ENCODE assay signal across 10 cellular contexts in genomic region chr5:173452098-173452497, GRCh38.
DNase-seq lines count a peak whose midpoint lies in the region; ATAC-seq, FAIRE-seq and TF ChIP-seq lines count a peak whose summit lies in the region.
"Had no signal": no experiment of that assay in that cellular context is flagged by ENCODE, and none has a peak within 500 bp of the region (broad histone marks: within the 10 kb centered on the region; RNA-seq: fewer than 3 reads in every experiment).

No MANE protein-coding gene starts in this region.

- peak overlapping the region; percentile 11 for H2AFZ ChIP-seq in astrocyte (ENCODE audit: low read depth, low read length)

- H3K4me1 Mint-ChIP-seq in astrocyte (ENCODE audit: low read depth, unreplicated experiment): peaks cover 38% of the 10 kb centered on the region
- no peaks in the 10 kb centered on the region for H3K4me1 Mint-ChIP-seq in activated T-cell treated with anti-CD3 and anti-CD28 coated beads, Interleukin-2, amount 50 U/mL, for 72 hours (ENCODE audit: low read depth)
- no peaks in the 10 kb centered on the region for H3K4me1 Mint-ChIP-seq in activated naive CD4-positive, alpha-beta T cell treated with anti-CD3 and anti-CD28 coated beads for 36 hours (ENCODE audit: low read depth)

- no peak for TF ChIP-seq EP300 in Ishikawa (IDR thresholded peaks at IDR 0.05; ENCODE audit: borderline replicate concordance)
- TF ChIP-seq EP300 in tibial nerve (IDR thresholded peaks at IDR 0.05): peak; percentile 20 to 73

- H3K4me3 ChIP-seq in astrocyte (ENCODE audit: insufficient read depth, low read depth, low read length) (no peak overlapping the region), tibial nerve (no peak overlapping the region)

- no peaks in the 10 kb centered on the region for H3K79me2 ChIP-seq in astrocyte (ENCODE audit: insufficient read depth, low read length)

- H3K36me3 ChIP-seq in astrocyte (ENCODE audit: insufficient read depth, low read length) (no peaks in the 10 kb centered on the region), tibial nerve (no peaks in the 10 kb centered on the region)

- no peak overlapping the region for H3K27ac Mint-ChIP-seq in astrocyte (ENCODE audit: unreplicated experiment)
- no peak overlapping the region for H3K27ac Mint-ChIP-seq in activated T-cell treated with anti-CD3 and anti-CD28 coated beads, Interleukin-2, amount 50 U/mL, for 72 hours
- no peak overlapping the region for H3K27ac Mint-ChIP-seq in activated naive CD4-positive, alpha-beta T cell treated with anti-CD3 and anti-CD28 coated beads for 36 hours
- H3K27ac Mint-ChIP-seq: nephron had no signal

- intact Hi-C loops in left cardiac atrium (cut with DNase I): loop anchor here in 1 of 2 donors (10.0 kb wide), 1 partner anchor 127 kb away; the partner anchor contains the start of gene STC2
- intact Hi-C loops in activated naive CD4-positive, alpha-beta T cell treated with anti-CD3 and anti-CD28 coated beads for 36 hours (cut with micrococcal nuclease): no loop called here

- H3K4me2 ChIP-seq in astrocyte (ENCODE audit: low read length): no peak overlapping the region

- DNase-seq in astrocyte (ENCODE audit: low read depth) (no peak), left cardiac atrium (peak; percentile 47), tibial nerve (ENCODE audit: low spot score in 2 of 2) (peak in 1 of 2 donors; percentile 44), NCI-H748 treated with DMSO at 0.1 percent for 48 hours (lab: John Stamatoyannopoulos, UW) (no peak)
- no peak for DNase-seq in activated T-cell treated with anti-CD3 and anti-CD28 coated beads, Interleukin-2, amount 50 U/mL, for 72 hours
- DNase-seq in activated naive CD4-positive, alpha-beta T cell treated with anti-CD3 and anti-CD28 coated beads for 36 hours: no peak
- DNase-seq: GF-D8; stimulated activated CD4-positive, alpha-beta T cell treated with anti-CD3 and anti-CD28 coated beads, Interleukin-4, amount 100 ng/mL, for 4 hours had no signal

- 57 to 62% methylated on average over 5 of the region's 5 CpGs for WGBS in tibial nerve, 2 donors

- H3K36me3 Mint-ChIP-seq in astrocyte (ENCODE audit: low read depth, unreplicated experiment): no peaks in the 10 kb centered on the region
- H3K36me3 Mint-ChIP-seq in activated T-cell treated with anti-CD3 and anti-CD28 coated beads, Interleukin-2, amount 50 U/mL, for 72 hours (ENCODE audit: insufficient read depth in 2 of 2): no peaks in the 10 kb centered on the region
- no peaks in the 10 kb centered on the region for H3K36me3 Mint-ChIP-seq in activated naive CD4-positive, alpha-beta T cell treated with anti-CD3 and anti-CD28 coated beads for 36 hours (ENCODE audit: low read depth)

- H3K9me3 ChIP-seq in astrocyte (ENCODE audit: insufficient read depth, low read depth, low read length): no peaks in the 10 kb centered on the region
- H3K9me3 ChIP-seq in tibial nerve: no peaks in the 10 kb centered on the region

- peak overlapping the region; percentile 98 for H3K27ac ChIP-seq in astrocyte (ENCODE audit: low read depth, low read length)
- no peak overlapping the region for H3K27ac ChIP-seq in tibial nerve

- no peak for TF ChIP-seq RAD21 in Ishikawa (IDR thresholded peaks at IDR 0.05; ENCODE audit: low read depth)

- no peak for FAIRE-seq in astrocyte (lab: Jason Lieb, UNC)

- H3K27me3 ChIP-seq in astrocyte (ENCODE audit: insufficient read depth, low read length) (no peaks in the 10 kb centered on the region), tibial nerve (no peaks in the 10 kb centered on the region)

- TF ChIP-seq POLR2A in tibial nerve (IDR thresholded peaks at IDR 0.05): no peak

- ATAC-seq in left cardiac atrium: peak; percentile 53 to 87
- no peak for ATAC-seq in activated T-cell treated with anti-CD3 and anti-CD28 coated beads, Interleukin-2, amount 50 U/mL, for 72 hours (replicated peaks in 1 of 2)

- no peaks in the 10 kb centered on the region for H3K27me3 Mint-ChIP-seq in astrocyte (ENCODE audit: low read depth, unreplicated experiment)
- peaks cover 11% of the 10 kb centered on the region for H3K27me3 Mint-ChIP-seq in activated T-cell treated with anti-CD3 and anti-CD28 coated beads, Interleukin-2, amount 50 U/mL, for 72 hours (ENCODE audit: low read depth)
- no peaks in the 10 kb centered on the region for H3K27me3 Mint-ChIP-seq in activated naive CD4-positive, alpha-beta T cell treated with anti-CD3 and anti-CD28 coated beads for 36 hours (ENCODE audit: low read depth)

- H3K9ac ChIP-seq in astrocyte (ENCODE audit: low read length): no peak overlapping the region

- H3K4me1 ChIP-seq in astrocyte (ENCODE audit: insufficient read depth, low read length): peaks cover 41% of the 10 kb centered on the region
- H3K4me1 ChIP-seq in tibial nerve: no peaks in the 10 kb centered on the region

- no peaks in the 10 kb centered on the region for H3K9me3 Mint-ChIP-seq in astrocyte (ENCODE audit: unreplicated experiment)
- no peaks in the 10 kb centered on the region for H3K9me3 Mint-ChIP-seq in activated T-cell treated with anti-CD3 and anti-CD28 coated beads, Interleukin-2, amount 50 U/mL, for 72 hours
- no peaks in the 10 kb centered on the region for H3K9me3 Mint-ChIP-seq in activated naive CD4-positive, alpha-beta T cell treated with anti-CD3 and anti-CD28 coated beads for 36 hours
- H3K9me3 Mint-ChIP-seq: nephron had no signal

- H4K20me1 ChIP-seq in astrocyte (ENCODE audit: insufficient read depth, low read length): no peaks in the 10 kb centered on the region

- CTCF ChIA-PET in activated naive CD4-positive, alpha-beta T cell treated with anti-CD3 and anti-CD28 coated beads for 36 hours (lab: Charles Lee): no interaction called here

- H3K4me3 Mint-ChIP-seq in astrocyte (ENCODE audit: unreplicated experiment): peak overlapping the region; percentile 1
- no peak overlapping the region for H3K4me3 Mint-ChIP-seq in activated T-cell treated with anti-CD3 and anti-CD28 coated beads, Interleukin-2, amount 50 U/mL, for 72 hours
- H3K4me3 Mint-ChIP-seq in activated naive CD4-positive, alpha-beta T cell treated with anti-CD3 and anti-CD28 coated beads for 36 hours: no peak overlapping the region
- H3K4me3 Mint-ChIP-seq: nephron had no signal

- no peak for TF ChIP-seq CTCF in astrocyte (IDR thresholded peaks at IDR 0.05; ENCODE audit: insufficient read depth, low read depth, low read length)
- TF ChIP-seq CTCF in tibial nerve (IDR thresholded peaks at IDR 0.05): no peak

TF ChIP-seq in Ishikawa, 13 proteins besides CTCF, POLR2A, EP300 and RAD21:
- no peak for TF ChIP-seq MAX (IDR thresholded peaks at IDR 0.05)
- TF ChIP-seq CEBPB (IDR thresholded peaks at IDR 0.05): peak; percentile 65

Comparison
In these comparisons a context has a peak if more than half of its experiments do, and no peak if none do; other contexts are left out.
1. ATAC-seq: peak in left cardiac atrium (2 of 2); none in activated T-cell treated with anti-CD3 and anti-CD28 coated beads, Interleukin-2, amount 50 U/mL, for 72 hours (0 of 2).